Comparison of ENCODE assay signal across 18 cellular contexts in genomic region chr18:59612461-59612860, GRCh38.
DNase-seq lines count a peak whose midpoint lies in the region; ATAC-seq and TF ChIP-seq lines count a peak whose summit lies in the region.
"Had no signal": no experiment of that assay in that cellular context is flagged by ENCODE, and none has a peak within 500 bp of the region (broad histone marks: within the 10 kb centered on the region; RNA-seq: fewer than 3 reads in every experiment).

No MANE protein-coding gene starts in this region.

- ATAC-seq in omental fat pad (ENCODE audit: low FRiP score), result peak; percentile 30
- ATAC-seq: natural killer cell; stimulated activated naive CD8-positive, alpha-beta T cell treated with anti-CD3 and anti-CD28 coated beads, Interleukin-15, amount 100 ng/mL, for 72 hours had no signal

- H3K27ac Mint-ChIP-seq in MCF 10A (ENCODE audit: low read depth, unreplicated experiment), result no peak overlapping the region
- H3K27ac Mint-ChIP-seq: activated naive CD4-positive, alpha-beta T cell treated with anti-CD3 and anti-CD28 coated beads, Interleukin-2, amount 10 ng/mL, durations not matched to agents 7 days and 5 days; natural killer cell; stimulated activated naive CD8-positive, alpha-beta T cell treated with anti-CD3 and anti-CD28 coated beads, Interleukin-15, amount 100 ng/mL, for 72 hours had no signal

- H3K4me1 Mint-ChIP-seq in MCF 10A (ENCODE audit: insufficient read depth, unreplicated experiment), result peaks cover 14% of the 10 kb centered on the region
- H3K4me1 Mint-ChIP-seq: activated naive CD4-positive, alpha-beta T cell treated with anti-CD3 and anti-CD28 coated beads, Interleukin-2, amount 10 ng/mL, durations not matched to agents 7 days and 5 days; natural killer cell; stimulated activated naive CD8-positive, alpha-beta T cell treated with anti-CD3 and anti-CD28 coated beads, Interleukin-15, amount 100 ng/mL, for 72 hours had no signal

- peak overlapping the region; percentile 10; the same call in 1 of the 2 replicates for H2AFZ ChIP-seq in Loucy (ENCODE audit: low read length)

- H3K27me3 Mint-ChIP-seq in MCF 10A (ENCODE audit: insufficient read depth, unreplicated experiment), result no peaks in the 10 kb centered on the region
- H3K27me3 Mint-ChIP-seq: activated naive CD4-positive, alpha-beta T cell treated with anti-CD3 and anti-CD28 coated beads, Interleukin-2, amount 10 ng/mL, durations not matched to agents 7 days and 5 days had no signal

- no peak overlapping the region for H3K27ac ChIP-seq in esophagus muscularis mucosa (replicated peaks in 1 of 4)

- H3K4me3 ChIP-seq in AG10803 (ENCODE audit: low read length) (no peak overlapping the region), Loucy (ENCODE audit: low read length, poor library complexity, severe bottlenecking) (no peak overlapping the region), esophagus muscularis mucosa (no peak overlapping the region)
- H3K4me3 ChIP-seq: HAP-1, lung had no signal

- H3K9me3 ChIP-seq in Loucy (ENCODE audit: insufficient read depth, low read depth, low read length) (no peaks in the 10 kb centered on the region), esophagus muscularis mucosa (no peaks in the 10 kb centered on the region)
- H3K9me3 ChIP-seq: Caco-2, HAP-1 had no signal

- POLR2A ChIA-PET in MCF 10A (lab: Yijun Ruan, JAX), result interaction anchor here (0.6 kb wide), 1 partner anchor 771 kb away, joined by 3 read pairs; no protein-coding TSS in a partner anchor

- BruUV-seq in MCF 10A (replicated peaks; lab: Mats Ljungman, UMichigan), result no TSS peak

- no peak overlapping the region for H3K4me3 Mint-ChIP-seq in MCF 10A (ENCODE audit: unreplicated experiment)
- H3K4me3 Mint-ChIP-seq: activated naive CD4-positive, alpha-beta T cell treated with anti-CD3 and anti-CD28 coated beads, Interleukin-2, amount 10 ng/mL, durations not matched to agents 7 days and 5 days; natural killer cell; stimulated activated naive CD8-positive, alpha-beta T cell treated with anti-CD3 and anti-CD28 coated beads, Interleukin-15, amount 100 ng/mL, for 72 hours had no signal

- intact Hi-C loops in esophagus muscularis mucosa (cut with DNase I) (no loop called here), MCF 10A (cut with micrococcal nuclease) (no loop called here)

- WGBS in esophagus muscularis mucosa, result 70% methylated on average over 1 of the region's 1 CpG

- H3K27me3 ChIP-seq in Loucy (ENCODE audit: insufficient read depth, low read length, poor library complexity, severe bottlenecking) (no peaks in the 10 kb centered on the region), esophagus muscularis mucosa (no peaks in the 10 kb centered on the region)

- H3K4me1 ChIP-seq in Loucy (ENCODE audit: insufficient read depth, low read length, poor library complexity, severe bottlenecking) (peaks cover 28% of the 10 kb centered on the region), esophagus muscularis mucosa (peaks cover 0 to 9% (median 0%) of the 10 kb centered on the region in 4 donors)
- H3K4me1 ChIP-seq: Caco-2, HAP-1 had no signal

- H3K36me3 ChIP-seq in Loucy (ENCODE audit: insufficient read depth, low read length), result no peaks in the 10 kb centered on the region
- no peaks in the 10 kb centered on the region for H3K36me3 ChIP-seq in esophagus muscularis mucosa
- H3K36me3 ChIP-seq: HAP-1 had no signal

- TF ChIP-seq POLR2A in esophagus muscularis mucosa (IDR thresholded peaks at IDR 0.05; ENCODE audit: low read depth), result no peak

- no peaks in the 10 kb centered on the region for H3K9me2 ChIP-seq in Loucy (replicated peaks; ENCODE audit: low read depth, low read length)

- no peak overlapping the region for H3K9ac ChIP-seq in Loucy (ENCODE audit: low read depth, low read length, poor library complexity, severe bottlenecking)

- CTCF ChIA-PET in MCF 10A (lab: Yijun Ruan, JAX), result interaction anchor here (0.9 to 1.1 kb wide), 3 partner anchors 11 to 19 kb away, joined by 3 to 5 read pairs (median 3); no protein-coding TSS in a partner anchor

- no peaks in the 10 kb centered on the region for H4K20me1 ChIP-seq in Loucy (ENCODE audit: insufficient read depth, low read length, poor library complexity, severe bottlenecking)

- no peaks in the 10 kb centered on the region for H3K36me3 Mint-ChIP-seq in MCF 10A (ENCODE audit: insufficient read depth, unreplicated experiment)
- H3K36me3 Mint-ChIP-seq: activated naive CD4-positive, alpha-beta T cell treated with anti-CD3 and anti-CD28 coated beads, Interleukin-2, amount 10 ng/mL, durations not matched to agents 7 days and 5 days; natural killer cell had no signal

- DNase-seq in AG10803 (ENCODE audit: low read depth) (peak; percentile 99), esophagus muscularis mucosa (ENCODE audit: extremely low spot score) (peak; percentile 62), omental fat pad (ENCODE audit: low spot score) (no peak), DMS 273 treated with DMSO at 0.1 percent for 48 hours (lab: John Stamatoyannopoulos, UW) (no peak), NCI-H2029 treated with DMSO at 0.1 percent for 48 hours (lab: John Stamatoyannopoulos, UW) (no peak), MCF 10A (ENCODE audit: unreplicated experiment) (no peak)
- DNase-seq in stimulated activated CD4-positive, alpha-beta T cell treated with anti-CD3 and anti-CD28 coated beads, Interleukin-1b, Interleukin-23, amount 100 ng/mL, for 48 hours, result no peak
- DNase-seq: activated CD4-positive, alpha-beta T cell treated with anti-CD3 and anti-CD28 coated beads, Interleukin-2, amount 50 U/mL, for 1 hour; activated naive CD4-positive, alpha-beta T cell treated with anti-CD3 and anti-CD28 coated beads, Interleukin-2, amount 10 ng/mL, durations not matched to agents 7 days and 5 days; Caco-2; effector CD4-positive, alpha-beta T cell; natural killer cell; NCI-H526; OCI-M1; stimulated activated naive CD8-positive, alpha-beta T cell treated with anti-CD3 and anti-CD28 coated beads, Interleukin-15, amount 100 ng/mL, for 72 hours had no signal

- no peaks in the 10 kb centered on the region for H3K79me2 ChIP-seq in Loucy (ENCODE audit: insufficient read depth, low read length)

- no peaks in the 10 kb centered on the region for H3K9me3 Mint-ChIP-seq in MCF 10A (ENCODE audit: unreplicated experiment)
- H3K9me3 Mint-ChIP-seq: activated naive CD4-positive, alpha-beta T cell treated with anti-CD3 and anti-CD28 coated beads, Interleukin-2, amount 10 ng/mL, durations not matched to agents 7 days and 5 days; stimulated activated naive CD8-positive, alpha-beta T cell treated with anti-CD3 and anti-CD28 coated beads, Interleukin-15, amount 100 ng/mL, for 72 hours had no signal

- no peak for TF ChIP-seq CTCF in AG10803 (conservative IDR thresholded peaks at IDR 0.05; ENCODE audit: low read length)
- TF ChIP-seq CTCF in Loucy (conservative IDR thresholded peaks at IDR 0.05; ENCODE audit: low read length), result no peak
- no peak for TF ChIP-seq CTCF in esophagus muscularis mucosa (IDR thresholded peaks at IDR 0.05)
- TF ChIP-seq CTCF in omental fat pad (IDR thresholded peaks at IDR 0.05), result no peak
- TF ChIP-seq CTCF in MCF 10A (IDR thresholded peaks at IDR 0.05; ENCODE audit: unreplicated experiment), result no peak

- TF ChIP-seq EP300 in esophagus muscularis mucosa (IDR thresholded peaks at IDR 0.05), result no peak

- H3K4me2 ChIP-seq in Loucy (ENCODE audit: low read depth, low read length, poor library complexity, severe bottlenecking), result no peak overlapping the region

- H3F3A ChIP-seq in Loucy (ENCODE audit: low read depth), result no peaks in the 10 kb centered on the region

Comparison
In these comparisons a context has a peak if more than half of its experiments do, and no peak if none do; other contexts are left out.
1. DNase-seq: peak in AG10803 (single experiment) and esophagus muscularis mucosa (single experiment); none in omental fat pad (single experiment), DMS 273 treated with DMSO at 0.1 percent for 48 hours (single experiment), NCI-H2029 treated with DMSO at 0.1 percent for 48 hours (single experiment), MCF 10A (single experiment) and stimulated activated CD4-positive, alpha-beta T cell treated with anti-CD3 and anti-CD28 coated beads, Interleukin-1b, Interleukin-23, amount 100 ng/mL, for 48 hours (single experiment).